ENCODE assay signal across 20 cellular contexts in genomic region chr19:2250765-2251576, GRCh38. TPM values are rescaled to one million over a fixed set of nuclear protein-coding genes. Genes with fewer than 3 reads are reported as not detected.
DNase-seq lines count a peak whose midpoint lies in the region; ATAC-seq and TF ChIP-seq lines count a peak whose summit lies in the region.
"Had no signal": no experiment of that assay in that cellular context is flagged by ENCODE, and none has a peak within 500 bp of the region (broad histone marks: within the 10 kb centered on the region; RNA-seq: fewer than 3 reads in every experiment).

No MANE protein-coding gene starts in this region.

- ATAC-seq in DND-41 (ENCODE audit: insufficient read depth, low read depth), result peak; percentile 6; the same call in 2 of the 3 replicates
- no peak for ATAC-seq in GM19395 (IDR thresholded peaks at IDR 0.05; ENCODE audit: unreplicated experiment)

- no peak overlapping the region for H3K4me3 ChIP-seq in DND-41 (ENCODE audit: low read depth in 1 of 2, low read length in 2 of 2)
- H3K4me3 ChIP-seq in coronary artery, result peak overlapping the region; percentile 45
- H3K4me3 ChIP-seq in osteoblast (ENCODE audit: insufficient read depth, low read length), result no peak overlapping the region

- no peak overlapping the region for H3K4me2 ChIP-seq in DND-41 (ENCODE audit: insufficient read depth, low read length)
- no peak overlapping the region for H3K4me2 ChIP-seq in osteoblast (ENCODE audit: insufficient read depth, low read length)
- H3K4me2 ChIP-seq: KMS-11 had no signal

- TF ChIP-seq CTCF in DND-41 (IDR thresholded peaks at IDR 0.05; ENCODE audit: borderline replicate concordance, extremely low read depth, low read length, poor library complexity, severe bottlenecking) (no peak), coronary artery (IDR thresholded peaks at IDR 0.05) (no peak), osteoblast (IDR thresholded peaks at IDR 0.05; ENCODE audit: extremely low read depth, low read depth, low read length) (no peak)

- no peak overlapping the region for H3K9ac ChIP-seq in DND-41 (ENCODE audit: low read depth, low read length)
- H3K9ac ChIP-seq: KMS-11 had no signal

- H3K79me2 ChIP-seq in DND-41 (ENCODE audit: insufficient read depth, low read length) (peaks cover 6% of the 10 kb centered on the region), osteoblast (ENCODE audit: insufficient read depth, low read length) (peaks cover under 1% of the 10 kb centered on the region)

- H3K27me3 ChIP-seq in DND-41 (ENCODE audit: insufficient read depth, low read length, poor library complexity), result no peaks in the 10 kb centered on the region
- peaks cover 47% of the 10 kb centered on the region for H3K27me3 ChIP-seq in osteoblast (ENCODE audit: insufficient read depth, low read length)

- H4K20me1 ChIP-seq in DND-41 (ENCODE audit: insufficient read depth, low read length) (peaks cover 47% of the 10 kb centered on the region), osteoblast (ENCODE audit: insufficient read depth, low read length) (peaks cover 31% of the 10 kb centered on the region)

- H3K27ac ChIP-seq in DND-41 (ENCODE audit: low read length), result no peak overlapping the region
- H3K27ac ChIP-seq in coronary artery, result no peak overlapping the region
- no peak overlapping the region for H3K27ac ChIP-seq in osteoblast (ENCODE audit: low read depth, low read length)
- H3K27ac ChIP-seq: KMS-11 had no signal

- H3K36me3 ChIP-seq in DND-41 (ENCODE audit: insufficient read depth, low read length) (peaks cover 46% of the 10 kb centered on the region), osteoblast (ENCODE audit: insufficient read depth, low read length) (peaks cover 12% of the 10 kb centered on the region)

- H3K4me1 ChIP-seq in DND-41 (ENCODE audit: insufficient read depth, low read length) (no peaks in the 10 kb centered on the region), osteoblast (ENCODE audit: insufficient read depth, low read length) (no peaks in the 10 kb centered on the region)

- H2AFZ ChIP-seq in DND-41 (ENCODE audit: low read depth, low read length) (no peak overlapping the region), osteoblast (ENCODE audit: low read length) (no peak overlapping the region)

- H3K9me3 ChIP-seq in DND-41 (ENCODE audit: insufficient read depth, low read length, severe bottlenecking) (no peaks in the 10 kb centered on the region), osteoblast (ENCODE audit: low read depth, low read length) (no peaks in the 10 kb centered on the region)

- DNase-seq in DMS53 (lab: John Stamatoyannopoulos, UW) (peak; percentile 68), DMS53 treated with DMSO at 0.1 percent for 48 hours (lab: John Stamatoyannopoulos, UW; ENCODE audit: unreplicated experiment) (no peak), DND-41 (no peak), coronary artery (ENCODE audit: low spot score) (no peak), osteoblast (ENCODE audit: insufficient read length, low spot score, missing footprints) (peak; percentile 95), A172 (ENCODE audit: low spot score) (no peak), NOMO-1 (lab: John Stamatoyannopoulos, UW; ENCODE audit: unreplicated experiment in 2 of 2) (no peak)
- DNase-seq: 8988T, EL, midbrain, NCI-H1436 treated with DMSO at 0.1 percent for 48 hours, NCI-H446, occipital lobe had no signal

RNA-seq across cellular contexts. Expression of gene AMH, which starts 1.8 kb away (rescaled TPM):
- total RNA-seq in osteoblast, result under 0.01 and 0.29 TPM in 2 replicates
- 8.5 and 10.0 TPM in 2 replicates for total RNA-seq in A172 (2014; rRNA removed; shearing (Covaris generic))
- total RNA-seq: occipital lobe had no signal

RNA-seq across cellular contexts. Expression of gene JSRP1, which starts 5.2 kb away (rescaled TPM):
- total RNA-seq in osteoblast, result 0.72 TPM in 1 of 2 replicates, not detected in the other
- not detected in 2 replicates for total RNA-seq in A172 (2014; rRNA removed; shearing (Covaris generic))
- total RNA-seq: occipital lobe, subcutaneous adipose tissue had no signal

RNA-seq across cellular contexts. Expression of gene SF3A2, which starts 14.3 kb away (rescaled TPM):
- 27.1 and 27.9 TPM in 2 replicates for total RNA-seq in osteoblast
- 41.1 and 42.9 TPM in 2 replicates for total RNA-seq in A172 (2014; rRNA removed; shearing (Covaris generic))

RNA-seq across cellular contexts. Expression of gene PLEKHJ1, which starts 14.8 kb away (rescaled TPM):
- 32.1 and 43.4 TPM in 2 replicates for total RNA-seq in osteoblast
- total RNA-seq in A172 (2014; rRNA removed; shearing (Covaris generic)), result 172 and 177 TPM in 2 replicates

RNA-seq across cellular contexts. Expression of gene PEAK3, which starts 31.0 kb away (rescaled TPM):
- total RNA-seq in osteoblast, result under 0.01 TPM in 1 of 2 replicates, not detected in the other
- total RNA-seq in A172 (2014; rRNA removed; shearing (Covaris generic)), result 0.22 and 1.7 TPM in 2 replicates
- total RNA-seq: activated CD4-positive, alpha-beta memory T cell treated with anti-CD3 and anti-CD28 coated beads for 36 hours; CD4-positive, CD25-positive, alpha-beta regulatory T cell; occipital lobe; OCI-LY7; SK-MEL-5 had no signal

Comparison
In these comparisons a context has a peak if more than half of its experiments do, and no peak if none do; other contexts are left out.
1. DNase-seq: peak in DMS53 (single experiment) and osteoblast (single experiment); none in DMS53 treated with DMSO at 0.1 percent for 48 hours (single experiment), DND-41 (single experiment), coronary artery (single experiment), A172 (single experiment) and NOMO-1 (0 of 2).